Comparison of ENCODE assay signal across 8 cellular contexts in genomic region chr20:54207743-54208491, GRCh38. TPM values are rescaled to one million over a fixed set of nuclear protein-coding genes. Genes with fewer than 3 reads are reported as not detected.
DNase-seq lines count a peak whose midpoint lies in the region; ATAC-seq and TF ChIP-seq lines count a peak whose summit lies in the region.

Gene PFDN4 (plus strand): TSS chr20:54208087. CDS start chr20:54208101, 14 bp downstream.

- H3K27ac ChIP-seq in HCT116 (ENCODE audit: low read depth, low read length): peak within 1 kb of the TSS; percentile 91
- peak within 1 kb of the TSS; percentile 79 for H3K27ac ChIP-seq in MM.1S (ENCODE audit: low read length)
- H3K27ac ChIP-seq in temporal lobe (ENCODE audit: low read depth, low read length): peak within 1 kb of the TSS; percentile 97

- no peaks in the 10 kb centered on the region for H3F3A ChIP-seq in MM.1S (ENCODE audit: insufficient read depth, low read length)

- peak within 1 kb of the TSS; percentile 94 for H2AFZ ChIP-seq in HCT116 (ENCODE audit: low read depth, low read length, poor library complexity, severe bottlenecking)
- H2AFZ ChIP-seq in MM.1S (ENCODE audit: low read length): peak within 1 kb of the TSS; percentile 95

- TF ChIP-seq RAD21 in HCT116 (IDR thresholded peaks at IDR 0.05; ENCODE audit: low read depth): peak; percentile 29; the same call in 1 of the 2 replicates

- peak; percentile 22 for TF ChIP-seq POLR2A in HCT116 (IDR thresholded peaks at IDR 0.05; ENCODE audit: borderline replicate concordance, extremely low read depth, insufficient read depth, insufficient read length)

- CTCF ChIA-PET in HCT116 (lab: Charles Lee): interaction anchor here (0.7 to 2.8 kb wide), 13 partner anchors 8 to 451 kb away, joined by 3 to 9 read pairs (median 4); no protein-coding TSS in a partner anchor
- CTCF ChIA-PET in activated naive CD4-positive, alpha-beta T cell treated with anti-CD3 and anti-CD28 coated beads for 36 hours (lab: Charles Lee): interaction anchor here (0.9 to 2.2 kb wide), 8 partner anchors 8 to 440 kb away, joined by 3 to 8 read pairs (median 6); no protein-coding TSS in a partner anchor

- TF ChIP-seq CTCF in HCT116 (IDR thresholded peaks at IDR 0.05 in 2 of 3, conservative IDR thresholded peaks at IDR 0.05 in 1 of 3; ENCODE audit: borderline replicate concordance in 1 of 3, insufficient read depth in 1 of 3, low read depth in 2 of 3, low read length in 2 of 3) (peak; percentile 52 to 87 (median 80); a peak in 5 of 6 replicates), MM.1S (IDR thresholded peaks at IDR 0.05; ENCODE audit: low read length) (peak; percentile 91), omental fat pad (IDR thresholded peaks at IDR 0.05) (peak in 1 of 3 donors; percentile 44)

- peak within 1 kb of the TSS; percentile 91 for H3K4me2 ChIP-seq in HCT116 (ENCODE audit: low read length)
- peak within 1 kb of the TSS; percentile 78 for H3K4me2 ChIP-seq in MM.1S (ENCODE audit: low read depth, low read length)

- peaks cover 41% of the 10 kb centered on the region for H3K4me1 Mint-ChIP-seq in activated naive CD4-positive, alpha-beta T cell treated with anti-CD3 and anti-CD28 coated beads for 36 hours (ENCODE audit: low read depth)

- H3K4me3 Mint-ChIP-seq in activated naive CD4-positive, alpha-beta T cell treated with anti-CD3 and anti-CD28 coated beads for 36 hours: peak within 1 kb of the TSS; percentile 90

- H3K4me1 ChIP-seq in HCT116 (ENCODE audit: control insufficient read depth in 1 of 2, insufficient read depth in 2 of 2, low read length in 2 of 2): peaks cover 7 to 18% of the 10 kb centered on the region in 2 experiments; a peak in 3 of 4 replicates
- peaks cover 19% of the 10 kb centered on the region for H3K4me1 ChIP-seq in MM.1S (ENCODE audit: low read length)

- ATAC-seq in HCT116: peak; percentile 92
- ATAC-seq in omental fat pad (ENCODE audit: low FRiP score): peak; percentile 91

- H3K9me2 ChIP-seq in HCT116 (ENCODE audit: insufficient read depth): no peaks in the 10 kb centered on the region
- H3K9me2 ChIP-seq in MM.1S (replicated peaks; ENCODE audit: insufficient read depth, low read length): no peaks in the 10 kb centered on the region

- DNase-seq in HCT116 (ENCODE audit: low read depth, low spot score): peak; percentile 77
- peak; percentile 82 for DNase-seq in MM.1S
- DNase-seq in SK-N-DZ (ENCODE audit: low spot score): peak; percentile 93
- peak; percentile 86 for DNase-seq in activated naive CD4-positive, alpha-beta T cell treated with anti-CD3 and anti-CD28 coated beads for 36 hours
- DNase-seq in germinal center (ENCODE audit: low spot score): peak; percentile 89
- peak; percentile 60 for DNase-seq in omental fat pad (ENCODE audit: low spot score)

- H3K4me3 ChIP-seq in GM08714 (ENCODE audit: low read length) (peak within 1 kb of the TSS; percentile 83), HCT116 (replicated peaks in 1 of 2; ENCODE audit: low read depth in 1 of 2, low read length in 2 of 2) (peak within 1 kb of the TSS; percentile 86 to 90), MM.1S (ENCODE audit: low read length) (peak within 1 kb of the TSS; percentile 86)

- H3K9me3 Mint-ChIP-seq in activated naive CD4-positive, alpha-beta T cell treated with anti-CD3 and anti-CD28 coated beads for 36 hours: no peaks in the 10 kb centered on the region

- RAD21 ChIA-PET in HCT116 (lab: Charles Lee; ENCODE audit: low non-redundant PET in 1 of 2, low total read pairs in 2 of 2, uncharacterized antibody in 2 of 2, unreplicated experiment in 2 of 2): no interaction called here

- BruUV-seq in HCT116 (replicated peaks; lab: Mats Ljungman, UMichigan): no TSS peak

- H3K36me3 ChIP-seq in HCT116 (ENCODE audit: control insufficient read depth in 1 of 2, insufficient read depth in 2 of 2, low read length in 2 of 2) (peaks cover 0 to 4% of the 10 kb centered on the region in 2 experiments; a peak in 2 of 4 replicates), MM.1S (replicated peaks; ENCODE audit: insufficient read depth, low read length) (no peaks in the 10 kb centered on the region)

- no peaks in the 10 kb centered on the region for H3K27me3 Mint-ChIP-seq in activated naive CD4-positive, alpha-beta T cell treated with anti-CD3 and anti-CD28 coated beads for 36 hours (ENCODE audit: low read depth)

- H3K9me3 ChIP-seq in HCT116 (ENCODE audit: control insufficient read depth in 1 of 2, insufficient read depth in 1 of 2, low read depth in 1 of 2, low read length in 2 of 2): no peaks in the 10 kb centered on the region
- H3K9me3 ChIP-seq in MM.1S (replicated peaks; ENCODE audit: insufficient read depth, low read length): no peaks in the 10 kb centered on the region

- peaks cover 7% of the 10 kb centered on the region for H3K36me3 Mint-ChIP-seq in activated naive CD4-positive, alpha-beta T cell treated with anti-CD3 and anti-CD28 coated beads for 36 hours (ENCODE audit: low read depth)

- H4K20me1 ChIP-seq in HCT116 (ENCODE audit: insufficient read depth) (no peaks in the 10 kb centered on the region), MM.1S (ENCODE audit: insufficient read depth, low read length) (no peaks in the 10 kb centered on the region)

- H3K79me2 ChIP-seq in HCT116 (ENCODE audit: insufficient read depth, low read length): peaks cover 48% of the 10 kb centered on the region
- H3K79me2 ChIP-seq in MM.1S (ENCODE audit: low read length): peaks cover 51% of the 10 kb centered on the region

- no peaks in the 10 kb centered on the region for H3K27me3 ChIP-seq in HCT116 (ENCODE audit: insufficient read depth, low read length)
- H3K27me3 ChIP-seq in MM.1S (replicated peaks; ENCODE audit: insufficient read depth, low read length): no peaks in the 10 kb centered on the region

- H3K27ac Mint-ChIP-seq in activated naive CD4-positive, alpha-beta T cell treated with anti-CD3 and anti-CD28 coated beads for 36 hours: peak within 1 kb of the TSS; percentile 98

- POLR2A ChIA-PET in HCT116 (lab: Charles Lee): no interaction called here

- intact Hi-C loops in HCT116 (cut with micrococcal nuclease): no loop called here
- intact Hi-C loops in activated naive CD4-positive, alpha-beta T cell treated with anti-CD3 and anti-CD28 coated beads for 36 hours (cut with micrococcal nuclease): loop anchor here (1.0 to 5.0 kb wide), 3 partner anchors 13 to 631 kb away; no protein-coding TSS in a partner anchor

- H3K9ac ChIP-seq in HCT116 (ENCODE audit: low read length) (peak within 1 kb of the TSS; percentile 87), MM.1S (ENCODE audit: low read length) (peak within 1 kb of the TSS; percentile 98)

TF ChIP-seq in HCT116, 20 proteins besides CTCF, POLR2A, EP300 and RAD21 (continues in another document):
- peak; percentile 83 for TF ChIP-seq JUND (IDR thresholded peaks at IDR 0.05)
- no peak for TF ChIP-seq REST (IDR thresholded peaks at IDR 0.05; ENCODE audit: low read depth)
- no peak for TF ChIP-seq FOSL1 (IDR thresholded peaks at IDR 0.05; ENCODE audit: low read depth)
- TF ChIP-seq ELF1 (IDR thresholded peaks at IDR 0.05; ENCODE audit: borderline replicate concordance, low read depth): no peak
- TF ChIP-seq POLR2AphosphoS5 (IDR thresholded peaks at IDR 0.05; ENCODE audit: low read depth, low read length): peak; percentile 57
- no peak for TF ChIP-seq EZH2phosphoT487 (IDR thresholded peaks at IDR 0.05; ENCODE audit: borderline replicate concordance)
- TF ChIP-seq SIN3A (IDR thresholded peaks at IDR 0.05; ENCODE audit: low read depth): no peak; the same call in 1 of the 2 replicates
- no peak for TF ChIP-seq ATF3 (IDR thresholded peaks at IDR 0.05)
- TF ChIP-seq ZNF274 (IDR thresholded peaks at IDR 0.05; ENCODE audit: low read depth, low read length): no peak
- TF ChIP-seq CEBPB (IDR thresholded peaks at IDR 0.05; ENCODE audit: low read depth): no peak
- TF ChIP-seq EGR1 (IDR thresholded peaks at IDR 0.05; ENCODE audit: low read depth): peak; percentile 65
- TF ChIP-seq SRF (IDR thresholded peaks at IDR 0.05; ENCODE audit: low read depth): no peak

RNA-seq across cellular contexts. Expression of gene PFDN4, which starts in this region (rescaled TPM):
- total RNA-seq in HCT116 (2021; ENCODE audit: unreplicated experiment): 71.5 TPM
- 18.5 and 39.9 TPM in 2 replicates for polyA plus RNA-seq in HCT116 (2012)
- polyA plus RNA-seq in SK-N-DZ (2014; cell fraction: cytosol; rRNA removed): 271 and 365 TPM in 2 replicates
- polyA plus RNA-seq in SK-N-DZ (2014; cell fraction: nucleus; rRNA removed): 293 and 588 TPM in 2 replicates
- total RNA-seq in activated naive CD4-positive, alpha-beta T cell treated with anti-CD3 and anti-CD28 coated beads for 36 hours: 10 to 100 TPM; 48.8 to 53.3 TPM
- 10 to 100 TPM; 46.4 to 72.7 (median 54.2) TPM for total RNA-seq in omental fat pad
- total RNA-seq in temporal lobe: 144 TPM

Comparison
In these comparisons a context has a peak if more than half of its experiments do, and no peak if none do; other contexts are left out.
1. Peak in every context shown above with its lines: DNase-seq, ATAC-seq, H3K4me3 ChIP-seq and H3K27ac ChIP-seq.